ENCODE assay signal across 17 cellular contexts in the genomic region with DNA sequence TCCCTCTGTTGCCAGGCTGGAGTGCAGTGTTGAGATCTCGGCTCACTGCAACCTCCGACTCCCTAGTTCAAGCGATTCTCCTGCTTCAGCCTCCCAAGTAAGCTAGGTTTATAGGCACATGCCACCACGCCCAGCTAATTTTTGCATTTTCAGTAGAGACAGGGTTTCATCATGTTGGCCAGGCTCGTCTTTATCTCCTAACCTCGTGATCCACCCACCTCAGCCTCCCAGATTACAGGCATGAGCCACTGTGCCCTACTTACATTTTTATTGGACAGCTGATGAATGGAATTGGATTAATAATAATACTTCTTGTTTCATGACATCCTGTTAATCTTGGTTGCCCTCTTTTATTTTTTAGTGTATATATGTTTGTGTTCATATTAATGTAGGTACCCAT. TPM values are rescaled to one million over a fixed set of nuclear protein-coding genes. Genes with fewer than 3 reads are reported as not detected.
A peak's percentile ranks its signal among the peaks of the same experiment; 100 is the strongest.
DNase-seq lines count a peak whose midpoint lies in the region; ATAC-seq and TF ChIP-seq lines count a peak whose summit lies in the region.
"Had no signal": no experiment of that assay in that cellular context is flagged by ENCODE, and none has a peak within 500 bp of the region (broad histone marks: within the 10 kb centered on the region; RNA-seq: fewer than 3 reads in every experiment).

No MANE protein-coding gene starts in this region.

- peaks cover 7% of the 10 kb centered on the region for H3K4me1 Mint-ChIP-seq in chondrocyte (ENCODE audit: low read depth)

- peaks cover 28% of the 10 kb centered on the region for H3K9me3 Mint-ChIP-seq in chondrocyte (ENCODE audit: low read depth)

- H3K27me3 Mint-ChIP-seq in chondrocyte (ENCODE audit: low read depth): peaks cover 40% of the 10 kb centered on the region

- ATAC-seq in left lobe of liver (no peak), sciatic nerve (no peak), GM21825 (IDR thresholded peaks at IDR 0.05; ENCODE audit: unreplicated experiment) (no peak), GM18502 (IDR thresholded peaks at IDR 0.05; ENCODE audit: poor library complexity, unreplicated experiment) (no peak)

- H3K27ac Mint-ChIP-seq in chondrocyte (ENCODE audit: unreplicated experiment): no peak overlapping the region
- H3K27ac Mint-ChIP-seq: CD4-positive, alpha-beta T cell had no signal

- H3K36me3 Mint-ChIP-seq in chondrocyte (ENCODE audit: low read depth): peaks cover 14% of the 10 kb centered on the region

- intact Hi-C loops in sciatic nerve (cut with DNase I): no loop called here

- no peak for TF ChIP-seq CTCF in chondrocyte (IDR thresholded peaks at IDR 0.05)

- H3K4me3 Mint-ChIP-seq in chondrocyte (ENCODE audit: unreplicated experiment): no peak overlapping the region
- H3K4me3 Mint-ChIP-seq: CD4-positive, alpha-beta T cell had no signal

- DNase-seq in HUDEP-2 (lab: John Stamatoyannopoulos, UW; ENCODE audit: unreplicated experiment in 76 of 76): peak in 47 of 76 experiments; percentile 9 to 63 (median 32)
- DNase-seq in chondrocyte (ENCODE audit: low spot score): peak; percentile 4
- peak; percentile 1 for DNase-seq in left lobe of liver (ENCODE audit: low spot score)
- DNase-seq in sciatic nerve (ENCODE audit: low spot score): peak; percentile 10
- no peak for DNase-seq in NCI-H2227 (lab: John Stamatoyannopoulos, UW; ENCODE audit: unreplicated experiment)
- no peak for DNase-seq in DMS53 treated with DMSO at 0.1 percent for 48 hours (lab: John Stamatoyannopoulos, UW; ENCODE audit: unreplicated experiment)
- DNase-seq: ACHN; Calu3; CD4-positive, alpha-beta T cell; DMS 273 treated with DMSO at 0.1 percent for 48 hours; DMS79; HCEC 1CT had no signal

RNA-seq across cellular contexts. Expression of a gene that starts 3.0 kb away (rescaled TPM):
- total RNA-seq in chondrocyte (not detected in 3 replicates), left lobe of liver (not detected), sciatic nerve (not detected)
- total RNA-seq: A172; Calu3; CD4-positive, alpha-beta T cell; G401; H4 had no signal

RNA-seq across cellular contexts. Expression of a gene that starts 29.2 kb away (rescaled TPM):
- total RNA-seq in chondrocyte: 1.6 to 8.8 TPM (median 8.2 TPM) in 3 replicates
- total RNA-seq in left lobe of liver: 3.4 TPM
- total RNA-seq in sciatic nerve: 39.5 TPM
- total RNA-seq: CD4-positive, alpha-beta T cell; G401; H4 had no signal

Comparison
In these comparisons a context has a peak if more than half of its experiments do, and no peak if none do; other contexts are left out.
1. DNase-seq: peak in HUDEP-2 (47 of 76), chondrocyte (single experiment), left lobe of liver (single experiment) and sciatic nerve (single experiment); none in NCI-H2227 (single experiment) and DMS53 treated with DMSO at 0.1 percent for 48 hours (single experiment).